23 cellular contexts compared by ENCODE assay signal in genomic region chr9:21825637-21826036, GRCh38. TPM values are rescaled to one million over a fixed set of nuclear protein-coding genes. Genes with fewer than 3 reads are reported as not detected.
DNase-seq lines count a peak whose midpoint lies in the region; ATAC-seq and TF ChIP-seq lines count a peak whose summit lies in the region.
"Had no signal": no experiment of that assay in that cellular context is flagged by ENCODE, and none has a peak within 500 bp of the region (broad histone marks: within the 10 kb centered on the region; RNA-seq: fewer than 3 reads in every experiment).

No MANE protein-coding gene starts in this region.

- H3K4me1 Mint-ChIP-seq in WTC11, result no peaks in the 10 kb centered on the region

- H3K9me3 Mint-ChIP-seq in WTC11, result peaks cover 42% of the 10 kb centered on the region
- H3K9me3 Mint-ChIP-seq: CD4-positive, alpha-beta T cell had no signal

- POLR2A ChIA-PET in WTC11 (lab: Charles Lee), result no interaction called here

- TF ChIP-seq CTCF in WTC11 (IDR thresholded peaks at IDR 0.05), result no peak

- CTCF ChIA-PET in WTC11 (lab: Charles Lee), result no interaction called here

- no peak overlapping the region for H3K4me3 Mint-ChIP-seq in WTC11
- H3K4me3 Mint-ChIP-seq: CD4-positive, alpha-beta T cell had no signal

- no peak overlapping the region for H3K27ac Mint-ChIP-seq in WTC11
- H3K27ac Mint-ChIP-seq: CD4-positive, alpha-beta T cell had no signal

- peak; percentile 76 for ATAC-seq in GM18511 (IDR thresholded peaks at IDR 0.05; ENCODE audit: unreplicated experiment)
- peak; percentile 70 for ATAC-seq in GM19452 (IDR thresholded peaks at IDR 0.05; ENCODE audit: unreplicated experiment)
- ATAC-seq in HG03460 (IDR thresholded peaks at IDR 0.05; ENCODE audit: unreplicated experiment), result peak; percentile 51
- ATAC-seq in WTC11, result no peak
- ATAC-seq: HepG2, K562 had no signal

- H3K36me3 Mint-ChIP-seq in WTC11, result peaks cover 91% of the 10 kb centered on the region

- DNase-seq in kidney tubule cell (ENCODE audit: low spot score), result peak; percentile 63
- no peak for DNase-seq in HK-2 (ENCODE audit: unreplicated experiment)
- no peak for DNase-seq in WTC11 (ENCODE audit: low spot score)
- DNase-seq in NCI-H748 treated with DMSO at 0.1 percent for 48 hours (lab: John Stamatoyannopoulos, UW), result no peak
- DNase-seq: CD4-positive, alpha-beta T cell; COR-L47; DMS 273 treated with DMSO at 0.1 percent for 48 hours; DMS79 treated with DMSO at 0.1 percent for 48 hours; MM.1S; NCI-H1092; NCI-H1436; NCI-H2029; NCI-H2227 treated with DMSO at 0.1 percent for 48 hours; NCI-H510A; OCI-M1; SJCRH30; T-helper 9 cell had no signal

- no peaks in the 10 kb centered on the region; the same call in 1 of the 2 replicates for H3K27me3 Mint-ChIP-seq in WTC11 (ENCODE audit: low read depth)
- H3K27me3 Mint-ChIP-seq: CD4-positive, alpha-beta T cell had no signal

TF ChIP-seq in WTC11, 78 proteins besides CTCF, POLR2A, EP300 and RAD21:
- no peak for TF ChIP-seq ZNF396 (CRISPR knock-in tag; IDR thresholded peaks at IDR 0.05; ENCODE audit: borderline replicate concordance)

RNA-seq across cellular contexts. Expression of gene MTAP, which starts 23.2 kb away (rescaled TPM):
- 71.8 to 84.3 TPM (median 73.9 TPM) in 3 replicates for total RNA-seq in WTC11 (2021)
- total RNA-seq: H4 had no signal
